Comparison of ENCODE assay signal across 1 cellular context in genomic region chr1:201062511-201063189, GRCh38.
TF ChIP-seq lines count a peak whose summit lies in the region.

No MANE protein-coding gene starts in this region.

TF ChIP-seq in K562, 482 proteins besides CTCF, POLR2A, EP300 and RAD21:
- TF ChIP-seq RFX1 (IDR thresholded peaks at IDR 0.05) (peak; percentile 68), STAT6 (CRISPR knock-in tag; IDR thresholded peaks at IDR 0.05) (no peak), RBM14 (IDR thresholded peaks at IDR 0.05; ENCODE audit: borderline replicate concordance, insufficient read depth, low read depth, low read length) (no peak)
TF ChIP-seq in K562: peak in this region for 1.
